In the genomic region with DNA sequence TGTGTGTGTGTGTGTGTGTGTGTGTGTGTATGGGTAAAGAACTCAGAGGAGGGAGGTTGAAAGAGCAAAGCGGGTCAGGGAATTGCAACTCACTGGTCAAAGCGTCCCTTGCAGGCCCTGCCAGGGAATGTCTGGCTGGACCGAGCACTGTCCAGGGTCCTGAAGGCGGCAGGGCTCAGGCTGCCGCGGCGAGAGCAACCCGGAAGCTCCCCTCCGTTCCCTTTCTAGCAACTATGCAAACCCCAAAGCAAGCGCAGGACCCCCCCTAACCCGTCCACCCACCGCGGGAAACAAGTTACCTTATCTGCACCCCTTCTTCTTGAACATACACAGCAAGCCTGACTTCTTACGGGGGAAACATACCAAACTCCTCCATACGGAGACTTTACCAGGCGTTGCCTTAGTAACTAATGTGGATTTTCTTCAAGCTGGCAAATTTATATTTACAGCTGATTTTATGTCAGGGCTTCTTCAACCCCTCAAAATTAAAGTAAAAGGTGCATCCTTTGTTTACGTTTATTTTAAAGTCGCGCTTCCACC, we compare ENCODE assay signal across 8 cellular contexts. TPM values are rescaled to one million over a fixed set of nuclear protein-coding genes. Genes with fewer than 3 reads are reported as not detected.
DNase-seq lines count a peak whose midpoint lies in the region; ATAC-seq, FAIRE-seq and TF ChIP-seq lines count a peak whose summit lies in the region.

No MANE protein-coding gene starts in this region.

- no peaks in the 10 kb centered on the region for H3K79me2 ChIP-seq in GM12878 (ENCODE audit: control insufficient read depth, insufficient read depth, low read length)
- H3K79me2 ChIP-seq in smooth muscle cell (ENCODE audit: low read depth), result no peaks in the 10 kb centered on the region

- SMC1A ChIA-PET in GM12878 (lab: Charles Lee; ENCODE audit: uncharacterized antibody, unreplicated experiment), result interaction anchor here (1.3 kb wide), 1 partner anchor 10 kb away, joined by 3 read pairs; no protein-coding TSS in a partner anchor

- no peak for FAIRE-seq in GM12878 (lab: Jason Lieb, UNC)

- H3F3A ChIP-seq in smooth muscle cell (ENCODE audit: low read depth), result no peaks in the 10 kb centered on the region

- H3K36me3 ChIP-seq in H7 (replicated peaks; ENCODE audit: control insufficient read depth, insufficient read depth, low read length) (no peaks in the 10 kb centered on the region), GM12878 (ENCODE audit: control insufficient read depth in 2 of 2, insufficient read depth in 2 of 2, low read length in 1 of 2) (no peaks in the 10 kb centered on the region), iPS-15b (ENCODE audit: control insufficient read depth, insufficient read depth, low read length) (no peaks in the 10 kb centered on the region), smooth muscle cell (ENCODE audit: low read depth) (no peaks in the 10 kb centered on the region)

- no peak for TF ChIP-seq EP300 in GM12878 (IDR thresholded peaks at IDR 0.05; ENCODE audit: borderline replicate concordance in 1 of 2, control insufficient read depth in 1 of 2, low read depth in 2 of 2, low read length in 2 of 2)

- no peak overlapping the region for H3K4me2 ChIP-seq in GM12878 (ENCODE audit: control insufficient read depth, insufficient read depth)
- peak overlapping the region; percentile 84 for H3K4me2 ChIP-seq in smooth muscle cell

- BruUV-seq in GM12878 (replicated peaks; lab: Mats Ljungman, UMichigan), result no TSS peak

- DNase-seq in EL, result peak; percentile 53
- peak; percentile 82 for DNase-seq in H7
- DNase-seq in NOMO-1 treated with dmso at 0.1 percent for 144 hours (lab: John Stamatoyannopoulos, UW; ENCODE audit: unreplicated experiment), result peak; percentile 1
- no peak for DNase-seq in GM12878 (ENCODE audit: low read depth, low spot score)
- peak; percentile 21 for DNase-seq in smooth muscle cell (lab: John Stamatoyannopoulos, UW; ENCODE audit: unreplicated experiment)
- no peak for DNase-seq in NCI-H1092 treated with DMSO at 0.1 percent for 48 hours (lab: John Stamatoyannopoulos, UW)
- DNase-seq in NCI-H1092 (lab: John Stamatoyannopoulos, UW), result no peak

- no peak for TF ChIP-seq POLR2A in GM12878 (IDR thresholded peaks at IDR 0.05; ENCODE audit: low read depth, low read length)

- H4K20me1 ChIP-seq in GM12878 (ENCODE audit: control insufficient read depth, insufficient read depth), result no peaks in the 10 kb centered on the region
- no peaks in the 10 kb centered on the region for H4K20me1 ChIP-seq in smooth muscle cell (ENCODE audit: low read depth)

- H2AFZ ChIP-seq in GM12878 (ENCODE audit: control insufficient read depth, low read depth, low read length) (no peak overlapping the region), smooth muscle cell (ENCODE audit: low read depth) (no peak overlapping the region)

- H3K27me3 ChIP-seq in H7 (ENCODE audit: control insufficient read depth, insufficient read depth, low read length) (peaks cover 24% of the 10 kb centered on the region), GM12878 (replicated peaks in 1 of 2; ENCODE audit: control insufficient read depth in 2 of 2, insufficient read depth in 2 of 2, low read length in 1 of 2) (peaks cover 0 to 4% of the 10 kb centered on the region in 2 experiments; a peak in 3 of 4 replicates), iPS-15b (ENCODE audit: control insufficient read depth, insufficient read depth, low read length) (peaks cover 45% of the 10 kb centered on the region), smooth muscle cell (ENCODE audit: low read depth) (peaks cover 63% of the 10 kb centered on the region)

- ATAC-seq in GM12878, result peak; percentile 81

- POLR2A ChIA-PET in GM12878 (lab: Charles Lee), result no interaction called here

- no peak for TF ChIP-seq RAD21 in GM12878 (IDR thresholded peaks at IDR 0.05; ENCODE audit: insufficient read depth, low read depth, low read length)

- RAD21 ChIA-PET in GM12878 (lab: Charles Lee; ENCODE audit: unreplicated experiment), result no interaction called here

- peak overlapping the region; percentile 52 for H3K4me3 ChIP-seq in H7 (ENCODE audit: insufficient read depth, low read depth, low read length)
- no peak overlapping the region for H3K4me3 ChIP-seq in GM12878
- H3K4me3 ChIP-seq in iPS-15b (ENCODE audit: low read depth, low read length), result peak overlapping the region; percentile 83
- H3K4me3 ChIP-seq in smooth muscle cell, result peak overlapping the region; percentile 41

- H3K9me3 ChIP-seq in GM12878 (replicated peaks; ENCODE audit: control insufficient read depth, insufficient read depth, low read length) (no peaks in the 10 kb centered on the region), iPS-15b (ENCODE audit: control insufficient read depth, insufficient read depth, low read length) (no peaks in the 10 kb centered on the region), smooth muscle cell (replicated peaks; ENCODE audit: low read depth) (no peaks in the 10 kb centered on the region)

- H3K27ac ChIP-seq in GM12878 (ENCODE audit: control insufficient read depth, insufficient read depth) (no peak overlapping the region), smooth muscle cell (ENCODE audit: low read depth) (no peak overlapping the region)

- WGBS in GM12878 (ENCODE audit: insufficient coverage, insufficient replicate concordance, low lambda C conversion rate, missing lambda C conversion rate), result 35% methylated on average over 17 of the region's 19 CpGs
- 18% methylated on average over 14 of the region's 19 CpGs for WGBS in smooth muscle cell (ENCODE audit: low lambda C conversion rate)

- in situ Hi-C loops in GM12878 (cut with MboI), result no loop called here

- TF ChIP-seq CTCF in GM12878 (IDR thresholded peaks at IDR 0.05 in 2 of 3, conservative IDR thresholded peaks at IDR 0.05 in 1 of 3; ENCODE audit: control insufficient read depth in 2 of 3, extremely low read depth in 1 of 3, insufficient read depth in 1 of 3, low read depth in 3 of 3, low read length in 3 of 3) (no peak), smooth muscle cell (IDR thresholded peaks at IDR 0.05; ENCODE audit: borderline replicate concordance, insufficient read depth, poor library complexity, severe bottlenecking) (no peak)

- CTCF ChIA-PET in GM12878 (lab: Yijun Ruan, JAX), result no interaction called here

- H3K9ac ChIP-seq in GM12878 (ENCODE audit: control insufficient read depth, insufficient read depth, low read length), result no peak overlapping the region
- no peak overlapping the region for H3K9ac ChIP-seq in iPS-15b (ENCODE audit: low read depth, low read length)
- no peak overlapping the region for H3K9ac ChIP-seq in smooth muscle cell (ENCODE audit: low read depth)

- H3K4me1 ChIP-seq in GM12878 (ENCODE audit: control insufficient read depth, insufficient read depth, low read length) (no peaks in the 10 kb centered on the region), iPS-15b (ENCODE audit: control insufficient read depth, insufficient read depth, low read length) (no peaks in the 10 kb centered on the region), smooth muscle cell (ENCODE audit: low read depth) (no peaks in the 10 kb centered on the region)

- intact Hi-C loops in GM12878 (cut with micrococcal nuclease; ENCODE audit: unreplicated experiment), result no loop called here

TF ChIP-seq in GM12878, 131 proteins besides CTCF, POLR2A, EP300 and RAD21:
- TF ChIP-seq ETV6 (conservative IDR thresholded peaks at IDR 0.05 in 1 of 2, IDR thresholded peaks at IDR 0.05 in 1 of 2; ENCODE audit: borderline replicate concordance in 1 of 2, low read depth in 1 of 2) (no peak), REST (IDR thresholded peaks at IDR 0.05; ENCODE audit: low read depth, low read length) (peak; percentile 96)
TF ChIP-seq in GM12878: peak in this region for 1.

RNA-seq across cellular contexts. Expression of gene GRM1, which starts 0.5 kb away (rescaled TPM):
- 0.14 and 0.48 TPM in 2 replicates for total RNA-seq in H7 (2014; rRNA removed; shearing (Covaris generic))
- not detected in 2 replicates for total RNA-seq in GM12878 (2013; cell fraction: nucleolus; rRNA removed)
- not detected in 2 replicates for total RNA-seq in GM12878 (2014; rRNA removed)
- not detected in 2 replicates for total RNA-seq in GM12878 (2014; rRNA removed; fragmentation: Illumina TruSeq; extraction: Trizol)
- 0.05 TPM in 1 of 2 replicates, not detected in the other for total RNA-seq in GM12878 (2021)
- polyA plus RNA-seq in GM12878 (2011; ENCODE audit: low read depth), result not detected
- polyA plus RNA-seq in GM12878 (2011; rRNA removed), result 0.01 and 0.04 TPM in 2 replicates
- polyA plus RNA-seq in GM12878 (2011; cell fraction: cytosol; rRNA removed), result 0.01 and 0.03 TPM in 2 replicates
- polyA plus RNA-seq in GM12878 (2011; cell fraction: nucleus; rRNA removed), result 0.03 and 0.04 TPM in 2 replicates
- polyA plus RNA-seq in GM12878 (2012), result not detected in 2 replicates
- polyA plus RNA-seq in GM12878 (2014; fragmentation: Illumina TruSeq; extraction: Trizol), result 0.03 TPM in 1 of 2 replicates, not detected in the other
- not detected for polyA plus RNA-seq in GM12878 (2014; fragmentation: Nextera tagmentation; extraction: Ambion mirVana)
- not detected in 2 replicates for polyA plus RNA-seq in GM12878 (2014; rRNA removed)
- polyA plus RNA-seq in GM12878 (2016; fragmentation: Nextera tagmentation; extraction: Ambion mirVana), result not detected
- polyA minus RNA-seq in GM12878 (2011; rRNA and poly(A)+ RNA removed), result 0.05 TPM in 1 of 2 replicates, not detected in the other
- not detected in 2 replicates for polyA minus RNA-seq in GM12878 (2011; cell fraction: cytosol; rRNA and poly(A)+ RNA removed)
- 0.12 and 0.38 TPM in 2 replicates for polyA minus RNA-seq in GM12878 (2011; cell fraction: nucleus; rRNA and poly(A)+ RNA removed)
- total RNA-seq in smooth muscle cell, result not detected in 2 replicates
- polyA plus RNA-seq in smooth muscle cell, result not detected in 2 replicates

Comparison
In these comparisons a context has a peak if more than half of its experiments do, and no peak if none do; other contexts are left out.
1. DNase-seq: peak in EL (single experiment), H7 (single experiment), NOMO-1 treated with dmso at 0.1 percent for 144 hours (single experiment) and smooth muscle cell (single experiment); none in GM12878 (single experiment), NCI-H1092 treated with DMSO at 0.1 percent for 48 hours (single experiment) and NCI-H1092 (single experiment).